8 cellular contexts compared by ENCODE assay signal in genomic region chr6:2999005-2999620, GRCh38.
DNase-seq lines count a peak whose midpoint lies in the region; TF ChIP-seq lines count a peak whose summit lies in the region.

No MANE protein-coding gene starts in this region.

- H3K36me3 ChIP-seq in HAP-1 (replicated peaks), result peaks cover 5% of the 10 kb centered on the region

- H3K4me1 ChIP-seq in HAP-1, result peaks cover 22% of the 10 kb centered on the region

- H3K4me3 ChIP-seq in HAP-1, result peak overlapping the region; percentile 90
- peak overlapping the region; percentile 63 for H3K4me3 ChIP-seq in NB4 (ENCODE audit: low read depth, low read length)

- no peaks in the 10 kb centered on the region for H3K9me3 ChIP-seq in HAP-1

- TF ChIP-seq POLR2A in NB4 (IDR thresholded peaks at IDR 0.05; ENCODE audit: extremely low read depth, insufficient read length), result no peak

- TF ChIP-seq CTCF in NB4 (IDR thresholded peaks at IDR 0.05; ENCODE audit: low read depth, low read length), result no peak

- in situ Hi-C loops in HAP-1 (cut with MboI; ENCODE audit: low sequenced_read_pairs), result loop anchor here (5.0 to 25.0 kb wide), 3 partner anchors 253 to 1013 kb away; a partner anchor contains a TSS

- DNase-seq in NCI-H1105 treated with DMSO at 0.1 percent for 48 hours (lab: John Stamatoyannopoulos, UW) (peak; percentile 76), NCI-H1105 (lab: John Stamatoyannopoulos, UW) (no peak), HAP-1 (ENCODE audit: low spot score in 2 of 2) (no peak), NB4 (ENCODE audit: low read depth) (peak; percentile 76), astrocyte of the hippocampus (ENCODE audit: low read depth, low spot score) (peak; percentile 20), iris pigment epithelial cell (ENCODE audit: low read depth) (peak; percentile 82), D341Med (ENCODE audit: low spot score) (no peak)
- peak; percentile 21 for DNase-seq in stimulated activated CD8-positive, alpha-beta memory T cell treated with anti-CD3 and anti-CD28 coated beads, Interleukin-12 subunit alpha, Interleukin-12 subunit beta, amount 100 ng/mL, for 24 hours (ENCODE audit: extremely low read depth)

- no peaks in the 10 kb centered on the region for H3K27me3 ChIP-seq in HAP-1 (ENCODE audit: low read depth)

Comparison
In these comparisons a context has a peak if more than half of its experiments do, and no peak if none do; other contexts are left out.
1. DNase-seq: peak in NCI-H1105 treated with DMSO at 0.1 percent for 48 hours (single experiment), NB4 (single experiment), astrocyte of the hippocampus (single experiment), iris pigment epithelial cell (single experiment) and stimulated activated CD8-positive, alpha-beta memory T cell treated with anti-CD3 and anti-CD28 coated beads, Interleukin-12 subunit alpha, Interleukin-12 subunit beta, amount 100 ng/mL, for 24 hours (single experiment); none in NCI-H1105 (single experiment), HAP-1 (0 of 2) and D341Med (single experiment).